In genomic region chr14:81436296-81437138, GRCh38 we compare ENCODE assay signal across 8 cellular contexts. TPM values are rescaled to one million over a fixed set of nuclear protein-coding genes. Genes with fewer than 3 reads are reported as not detected.
DNase-seq lines count a peak whose midpoint lies in the region; ATAC-seq and TF ChIP-seq lines count a peak whose summit lies in the region.

No MANE protein-coding gene starts in this region.

- no peaks in the 10 kb centered on the region for H3K9me3 ChIP-seq in HUES6 (ENCODE audit: control insufficient read depth, insufficient read depth, low read depth, low read length)
- no peaks in the 10 kb centered on the region for H3K9me3 ChIP-seq in neutrophil

- peaks cover 90% of the 10 kb centered on the region for H3K27me3 Mint-ChIP-seq in activated naive CD8-positive, alpha-beta T cell treated with anti-CD3 and anti-CD28 coated beads for 36 hours

- peaks cover 14% of the 10 kb centered on the region for H3K4me1 Mint-ChIP-seq in activated naive CD8-positive, alpha-beta T cell treated with anti-CD3 and anti-CD28 coated beads for 36 hours

- DNase-seq in D341Med (ENCODE audit: low spot score) (peak; percentile 97), RWPE1 (ENCODE audit: low spot score) (peak; percentile 94), Right ventricle myocardium inferior (ENCODE audit: missing footprints) (peak; percentile 88)
- peak; percentile 73 for DNase-seq in activated naive CD8-positive, alpha-beta T cell treated with anti-CD3 and anti-CD28 coated beads for 36 hours

- no peak overlapping the region for H3K27ac Mint-ChIP-seq in activated naive CD8-positive, alpha-beta T cell treated with anti-CD3 and anti-CD28 coated beads for 36 hours

- WGBS in urinary bladder, result 2% methylated on average over 79 of the region's 79 CpGs

- H3K9me3 Mint-ChIP-seq in activated naive CD8-positive, alpha-beta T cell treated with anti-CD3 and anti-CD28 coated beads for 36 hours, result no peaks in the 10 kb centered on the region

- H3K9ac ChIP-seq in HUES6 (ENCODE audit: low read length), result peak overlapping the region; percentile 55

- POLR2A ChIA-PET in RWPE1 (lab: Yijun Ruan, JAX; ENCODE audit: low non-redundant PET), result interaction anchor here (0.6 kb wide), 1 partner anchor 10 kb away, joined by 7 read pairs; no protein-coding TSS in a partner anchor

- ATAC-seq in GM21515 (IDR thresholded peaks at IDR 0.05; ENCODE audit: unreplicated experiment) (peak; percentile 77), Right ventricle myocardium inferior (peak; percentile 97)

- H3K4me1 ChIP-seq in HUES6 (ENCODE audit: control insufficient read depth, insufficient read depth, low read length), result peaks cover 22% of the 10 kb centered on the region
- H3K4me1 ChIP-seq in neutrophil (ENCODE audit: control insufficient read depth in 1 of 2, insufficient read depth in 1 of 2, low read depth in 1 of 2, low read length in 1 of 2), result peaks cover 16 to 20% of the 10 kb centered on the region in 2 experiments
- no peaks in the 10 kb centered on the region for H3K4me1 ChIP-seq in urinary bladder (ENCODE audit: insufficient read depth)

- H3K4me3 Mint-ChIP-seq in activated naive CD8-positive, alpha-beta T cell treated with anti-CD3 and anti-CD28 coated beads for 36 hours, result peak overlapping the region; percentile 61

- CTCF ChIA-PET in RWPE1 (lab: Yijun Ruan, JAX), result interaction anchor here (0.8 kb wide), 1 partner anchor 16 kb away, joined by 4 read pairs; no protein-coding TSS in a partner anchor

- intact Hi-C loops in Right ventricle myocardium inferior (cut with DNase I), result no loop called here

- TF ChIP-seq CTCF in RWPE1 (conservative IDR thresholded peaks at IDR 0.05; ENCODE audit: low read depth) (no peak), neutrophil (IDR thresholded peaks at IDR 0.05) (no peak)

- H3K27me3 ChIP-seq in HUES6 (ENCODE audit: control insufficient read depth, insufficient read depth, low read length) (peaks cover 55% of the 10 kb centered on the region), neutrophil (peaks cover 97% of the 10 kb centered on the region)

- H3K36me3 Mint-ChIP-seq in activated naive CD8-positive, alpha-beta T cell treated with anti-CD3 and anti-CD28 coated beads for 36 hours, result no peaks in the 10 kb centered on the region

- H3K4me3 ChIP-seq in HUES6 (ENCODE audit: low read depth, low read length) (peak overlapping the region; percentile 71), neutrophil (ENCODE audit: low read depth in 1 of 2, low read length in 1 of 2) (peak overlapping the region; percentile 48 to 63), urinary bladder (ENCODE audit: low read depth, low read length) (peak overlapping the region; percentile 67)

- H3K36me3 ChIP-seq in HUES6 (ENCODE audit: control insufficient read depth, insufficient read depth, low read length) (no peaks in the 10 kb centered on the region), neutrophil (no peaks in the 10 kb centered on the region), urinary bladder (ENCODE audit: insufficient read depth) (no peaks in the 10 kb centered on the region)

- no peak overlapping the region for H3K27ac ChIP-seq in HUES6 (ENCODE audit: low read depth, low read length)
- peak overlapping the region; percentile 85 for H3K27ac ChIP-seq in RWPE1
- no peak overlapping the region for H3K27ac ChIP-seq in neutrophil
- H3K27ac ChIP-seq in urinary bladder (ENCODE audit: low read depth), result no peak overlapping the region

RNA-seq across cellular contexts. Expression of gene STON2, which starts 36.4 kb away (rescaled TPM):
- under 1 TPM; 0.30 to 0.37 TPM for total RNA-seq in activated naive CD8-positive, alpha-beta T cell treated with anti-CD3 and anti-CD28 coated beads for 36 hours
- total RNA-seq in Right ventricle myocardium inferior (12.8 TPM), urinary bladder (53.5 TPM)
- 2.0 TPM for polyA plus RNA-seq in urinary bladder

Comparison
In these comparisons a context has a peak if more than half of its experiments do, and no peak if none do; other contexts are left out.
1. RNA of gene STON2, which starts 36.4 kb away (total RNA-seq): 53.5 TPM in urinary bladder (single experiment) and 12.8 TPM in Right ventricle myocardium inferior (single experiment); 0.30 to 0.37 TPM in activated naive CD8-positive, alpha-beta T cell treated with anti-CD3 and anti-CD28 coated beads for 36 hours; every median in the first group is over 10 times any median in the second.
2. Peak in every context shown above with its lines, with median percentiles within 50 percentile points of each other: DNase-seq and H3K4me3 ChIP-seq.